16 cellular contexts compared by ENCODE assay signal in genomic region chr9:130301483-130302286, GRCh38. TPM values are rescaled to one million over a fixed set of nuclear protein-coding genes. Genes with fewer than 3 reads are reported as not detected.
DNase-seq lines count a peak whose midpoint lies in the region; FAIRE-seq and TF ChIP-seq lines count a peak whose summit lies in the region.
"Had no signal": no experiment of that assay in that cellular context is flagged by ENCODE, and none has a peak within 500 bp of the region (broad histone marks: within the 10 kb centered on the region; RNA-seq: fewer than 3 reads in every experiment).

No MANE protein-coding gene starts in this region.

- H3K4me1 ChIP-seq in kidney (ENCODE audit: control insufficient read depth in 1 of 2, insufficient read depth in 1 of 2, low read depth in 1 of 2, low read length in 2 of 2) = no peaks in the 10 kb centered on the region
- no peaks in the 10 kb centered on the region for H3K4me1 ChIP-seq in testis
- H3K4me1 ChIP-seq in endodermal cell (ENCODE audit: control insufficient read depth, insufficient read depth, low read length) = no peaks in the 10 kb centered on the region
- H3K4me1 ChIP-seq: upper lobe of left lung had no signal

- no peak overlapping the region for H3K27ac ChIP-seq in brain microvascular endothelial cell
- no peak overlapping the region for H3K27ac ChIP-seq in kidney (ENCODE audit: low read depth in 2 of 2, low read length in 2 of 2)
- H3K27ac ChIP-seq in testis = no peak overlapping the region
- no peak overlapping the region for H3K27ac ChIP-seq in endodermal cell (ENCODE audit: low read depth, low read length)
- H3K27ac ChIP-seq: ovary, upper lobe of left lung had no signal

- TF ChIP-seq POLR2A in testis (IDR thresholded peaks at IDR 0.05) = no peak

- no peaks in the 10 kb centered on the region for H3K36me3 ChIP-seq in brain microvascular endothelial cell (replicated peaks)
- H3K36me3 ChIP-seq in kidney (ENCODE audit: control insufficient read depth in 1 of 2, insufficient read depth in 2 of 2, low read length in 2 of 2) = no peaks in the 10 kb centered on the region
- no peaks in the 10 kb centered on the region for H3K36me3 ChIP-seq in testis (ENCODE audit: low read depth, missing control alignments)
- no peaks in the 10 kb centered on the region for H3K36me3 ChIP-seq in endodermal cell (ENCODE audit: control insufficient read depth, insufficient read depth, low read length)
- H3K36me3 ChIP-seq: ovary, upper lobe of left lung had no signal

- no peaks in the 10 kb centered on the region for H3K9me3 Mint-ChIP-seq in endodermal cell

- no peak overlapping the region for H3K4me3 Mint-ChIP-seq in endodermal cell
- H3K4me3 Mint-ChIP-seq: effector memory CD8-positive, alpha-beta T cell had no signal

- H3K9ac ChIP-seq in kidney (ENCODE audit: low read length in 2 of 2) (no peak overlapping the region), endodermal cell (ENCODE audit: extremely low read depth, low read length, poor library complexity, severe bottlenecking) (no peak overlapping the region)

- DNase-seq in EL (peak; percentile 68), brain microvascular endothelial cell (peak; percentile 21), kidney (peak; percentile 92), skeletal muscle cell (ENCODE audit: low read depth) (peak; percentile 36), 8988T (no peak), testis (no peak), endodermal cell (no peak)
- DNase-seq in effector CD4-positive, alpha-beta T cell = no peak
- DNase-seq: activated CD4-positive, alpha-beta T cell treated with anti-CD3 and anti-CD28 coated beads, Interleukin-2, amount 50 U/mL, for 4 hours; effector memory CD8-positive, alpha-beta T cell; GOT3; NCI-H2081 treated with DMSO at 0.1 percent for 48 hours; NCI-H748 treated with DMSO at 0.1 percent for 48 hours; upper lobe of left lung had no signal

- H3K27me3 ChIP-seq in brain microvascular endothelial cell (replicated peaks) = peaks cover 6% of the 10 kb centered on the region
- H3K27me3 ChIP-seq in testis = no peaks in the 10 kb centered on the region
- H3K27me3 ChIP-seq in endodermal cell (ENCODE audit: control insufficient read depth, insufficient read depth, low read length, poor library complexity, severe bottlenecking) = no peaks in the 10 kb centered on the region
- H3K27me3 ChIP-seq: ovary, upper lobe of left lung had no signal

- no peaks in the 10 kb centered on the region for H3K27me3 Mint-ChIP-seq in endodermal cell (ENCODE audit: insufficient read depth)

- H3K4me3 ChIP-seq in brain microvascular endothelial cell (ENCODE audit: low read depth, low read length) (no peak overlapping the region), kidney (ENCODE audit: low read length in 2 of 2) (no peak overlapping the region), skeletal muscle cell (ENCODE audit: low read depth, low read length) (no peak overlapping the region), testis (no peak overlapping the region), endodermal cell (ENCODE audit: low read length) (no peak overlapping the region)
- H3K4me3 ChIP-seq: ovary, upper lobe of left lung had no signal

- intact Hi-C loops in kidney (cut with DNase I) (no loop called here), testis (cut with DNase I; ENCODE audit: low total_unique reads) (no loop called here)

- FAIRE-seq in kidney (lab: Jason Lieb, UNC) = no peak

- no peaks in the 10 kb centered on the region for H3K36me3 Mint-ChIP-seq in endodermal cell (ENCODE audit: low read depth)

- TF ChIP-seq CTCF in brain microvascular endothelial cell (IDR thresholded peaks at IDR 0.05; ENCODE audit: low read depth, low read length, missing control alignments) (no peak), kidney (IDR thresholded peaks at IDR 0.05; ENCODE audit: borderline replicate concordance, extremely low read depth, insufficient read depth) (no peak), testis (IDR thresholded peaks at IDR 0.05) (no peak), endodermal cell (conservative IDR thresholded peaks at IDR 0.05) (no peak)

- 65 to 76% methylated on average over 7 to 18 of the region's 18 CpGs for WGBS in testis, 2 donors
- WGBS in endodermal cell (ENCODE audit: insufficient coverage in 1 of 2, insufficient read length in 1 of 2), 2 experiments = 90% methylated on average over 15 to 18 of the region's 18 CpGs

- H3K27ac Mint-ChIP-seq in endodermal cell = no peak overlapping the region
- H3K27ac Mint-ChIP-seq: effector memory CD8-positive, alpha-beta T cell had no signal

- in situ Hi-C loops in brain microvascular endothelial cell (cut with HindIII; ENCODE audit: low pct_ligation_motif_present, low sequenced_read_pairs) = no loop called here

- no peaks in the 10 kb centered on the region for H3K4me1 Mint-ChIP-seq in endodermal cell

- H3K9me3 ChIP-seq in kidney (ENCODE audit: control insufficient read depth in 1 of 2, low read length in 2 of 2) (no peaks in the 10 kb centered on the region), testis (no peaks in the 10 kb centered on the region), endodermal cell (ENCODE audit: control insufficient read depth, low read length) (no peaks in the 10 kb centered on the region)
- H3K9me3 ChIP-seq: ovary, upper lobe of left lung had no signal

RNA-seq across cellular contexts. Expression of gene HMCN2, which starts 36.1 kb away (rescaled TPM):
- total RNA-seq in kidney (8.6 TPM), testis (10 to 100 TPM; 10.2 to 15.5 TPM), endodermal cell (1 to 10 TPM; 3.3 to 3.9 TPM)
- polyA plus RNA-seq in kidney (ENCODE audit: insufficient read depth, low read depth, low replicate concordance) (0.99 TPM), testis (ENCODE audit: insufficient read depth, low read depth, low replicate concordance) (17.7 TPM)
- 0.57 TPM for polyA plus RNA-seq in endodermal cell (2013, experiment 1 of 2)
- 0.33 TPM for polyA plus RNA-seq in endodermal cell (2013, experiment 2 of 2)
- polyA plus RNA-seq: BJ had no signal

Comparison
In these comparisons a context has a peak if more than half of its experiments do, and no peak if none do; other contexts are left out.
1. DNase-seq: peak in EL (single experiment), brain microvascular endothelial cell (single experiment), kidney (single experiment) and skeletal muscle cell (single experiment); none in 8988T (single experiment), effector CD4-positive, alpha-beta T cell (single experiment), testis (single experiment) and endodermal cell (single experiment).